Comparison of ENCODE assay signal across 8 cellular contexts in genomic region chr3:39405687-39406367, GRCh38. TPM values are rescaled to one million over a fixed set of nuclear protein-coding genes. Genes with fewer than 3 reads are reported as not detected.
A peak's percentile ranks its signal among the peaks of the same experiment; 100 is the strongest.
DNase-seq lines count a peak whose midpoint lies in the region; ATAC-seq and TF ChIP-seq lines count a peak whose summit lies in the region.

No MANE protein-coding gene starts in this region.

- H3K36me3 ChIP-seq in cardiac muscle cell: peaks cover 25% of the 10 kb centered on the region
- peaks cover 34% of the 10 kb centered on the region for H3K36me3 ChIP-seq in brain microvascular endothelial cell (replicated peaks)
- peaks cover 29 to 39% of the 10 kb centered on the region in 2 experiments for H3K36me3 ChIP-seq in mesenchymal stem cell (ENCODE audit: control insufficient read depth in 1 of 2, insufficient read depth in 2 of 2, low read depth in 1 of 2, low read length in 2 of 2)
- H3K36me3 ChIP-seq in upper lobe of left lung: peaks cover under 1 to 32% (median 16%) of the 10 kb centered on the region in 4 donors

- intact Hi-C loops in Right ventricle myocardium inferior (cut with DNase I): loop anchor here (1.0 kb wide), 1 partner anchor 22 kb away; no protein-coding TSS in a partner anchor

- H3K4me3 ChIP-seq in cardiac muscle cell (peak overlapping the region; percentile 54), brain microvascular endothelial cell (ENCODE audit: low read depth, low read length) (peak overlapping the region; percentile 90), mesenchymal stem cell (ENCODE audit: insufficient read depth in 1 of 2, low read depth in 1 of 2, low read length in 2 of 2) (peak overlapping the region; percentile 42 to 96), upper lobe of left lung (peak overlapping the region; percentile 45 to 92 (median 80))

- peak overlapping the region in 1 of 2 experiments; percentile 54 for H3K4ac ChIP-seq in mesenchymal stem cell (ENCODE audit: low read depth in 1 of 2, low read length in 2 of 2)

- H2AK5ac ChIP-seq in mesenchymal stem cell (ENCODE audit: low read length, severe bottlenecking): no peak overlapping the region

- H3K23ac ChIP-seq in mesenchymal stem cell (ENCODE audit: low read length in 2 of 2): no peak overlapping the region

- peak overlapping the region; percentile 81 to 92 for H3K18ac ChIP-seq in mesenchymal stem cell (ENCODE audit: low read depth in 1 of 2, low read length in 2 of 2)

- H3K79me1 ChIP-seq in mesenchymal stem cell (replicated peaks; ENCODE audit: low read length, poor library complexity, severe bottlenecking): peaks cover 9% of the 10 kb centered on the region

- H3K9me3 ChIP-seq in cardiac muscle cell (ENCODE audit: low read depth): no peaks in the 10 kb centered on the region
- H3K9me3 ChIP-seq in mesenchymal stem cell (ENCODE audit: control insufficient read depth, low read length): no peaks in the 10 kb centered on the region
- H3K9me3 ChIP-seq in upper lobe of left lung: no peaks in the 10 kb centered on the region

- H2BK15ac ChIP-seq in mesenchymal stem cell (ENCODE audit: low read depth, poor library complexity, severe bottlenecking): no peak overlapping the region

- no peak overlapping the region for H2BK12ac ChIP-seq in mesenchymal stem cell (ENCODE audit: low read length in 2 of 2)

- H3K9ac ChIP-seq in mesenchymal stem cell (ENCODE audit: low read length): peak overlapping the region; percentile 99

- no peak overlapping the region for H4K91ac ChIP-seq in mesenchymal stem cell (ENCODE audit: low read length)

- H2BK5ac ChIP-seq in mesenchymal stem cell (ENCODE audit: low read depth, low read length, poor library complexity, severe bottlenecking): no peak overlapping the region

- H3K4me2 ChIP-seq in mesenchymal stem cell (ENCODE audit: low read length, poor library complexity, severe bottlenecking): peak overlapping the region; percentile 52

- peaks cover 6% of the 10 kb centered on the region for H3K4me1 ChIP-seq in cardiac muscle cell (ENCODE audit: low read depth)
- H3K4me1 ChIP-seq in mesenchymal stem cell (ENCODE audit: control insufficient read depth, insufficient read depth, low read depth, low read length): peaks cover 11% of the 10 kb centered on the region
- peaks cover 21 to 38% (median 24%) of the 10 kb centered on the region in 4 donors for H3K4me1 ChIP-seq in upper lobe of left lung

- H2AFZ ChIP-seq in mesenchymal stem cell (ENCODE audit: low read depth, low read length): peak overlapping the region; percentile 66

- peak overlapping the region; percentile 94 for H4K8ac ChIP-seq in mesenchymal stem cell (ENCODE audit: low read length)

- no peak for TF ChIP-seq CTCF in cardiac muscle cell (IDR thresholded peaks at IDR 0.05; ENCODE audit: low read depth, low read length)
- TF ChIP-seq CTCF in brain microvascular endothelial cell (IDR thresholded peaks at IDR 0.05; ENCODE audit: low read depth, low read length, missing control alignments): no peak
- TF ChIP-seq CTCF in upper lobe of left lung (IDR thresholded peaks at IDR 0.05): no peak

- no peak for TF ChIP-seq POLR2A in upper lobe of left lung (IDR thresholded peaks at IDR 0.05)

- H3K27me3 ChIP-seq in cardiac muscle cell: no peaks in the 10 kb centered on the region
- no peaks in the 10 kb centered on the region for H3K27me3 ChIP-seq in brain microvascular endothelial cell (replicated peaks)
- no peaks in the 10 kb centered on the region for H3K27me3 ChIP-seq in mesenchymal stem cell (ENCODE audit: control insufficient read depth in 1 of 2, insufficient read depth in 1 of 2, low read length in 2 of 2)
- H3K27me3 ChIP-seq in upper lobe of left lung: no peaks in the 10 kb centered on the region

- H2BK120ac ChIP-seq in mesenchymal stem cell (ENCODE audit: low read depth, low read length): no peak overlapping the region

- in situ Hi-C loops in brain microvascular endothelial cell (cut with HindIII; ENCODE audit: low pct_ligation_motif_present, low sequenced_read_pairs): no loop called here

- H3K27ac ChIP-seq in cardiac muscle cell: peak overlapping the region; percentile 69
- H3K27ac ChIP-seq in brain microvascular endothelial cell: peak overlapping the region; percentile 72
- H3K27ac ChIP-seq in mesenchymal stem cell (ENCODE audit: low read length, poor library complexity, severe bottlenecking): peak overlapping the region; percentile 75
- H3K27ac ChIP-seq in upper lobe of left lung: peak overlapping the region; percentile 84 to 87 (median 84)

- no peak for ATAC-seq in Right ventricle myocardium inferior
- ATAC-seq in upper lobe of left lung (ENCODE audit: low FRiP score in 2 of 2): no peak
- ATAC-seq in HG03108 (IDR thresholded peaks at IDR 0.05; ENCODE audit: unreplicated experiment): no peak

- TF ChIP-seq EP300 in upper lobe of left lung (IDR thresholded peaks at IDR 0.05): no peak

- WGBS in mesenchymal stem cell: 83% methylated on average over 7 of the region's 13 CpGs
- 73 to 79% methylated on average over 13 of the region's 13 CpGs for WGBS in upper lobe of left lung, 2 donors

- no peak overlapping the region for H3K14ac ChIP-seq in mesenchymal stem cell (ENCODE audit: low read length in 2 of 2)

- DNase-seq in cardiac muscle cell (ENCODE audit: low read depth in 1 of 2, low spot score in 1 of 2): no peak
- no peak for DNase-seq in Right ventricle myocardium inferior (ENCODE audit: missing footprints)
- DNase-seq in brain microvascular endothelial cell: no peak
- no peak for DNase-seq in mesenchymal stem cell
- DNase-seq in upper lobe of left lung: no peak
- no peak for DNase-seq in CD1c-positive myeloid dendritic cell (ENCODE audit: extremely low spot score)
- no peak for DNase-seq in GOT3 (lab: John Stamatoyannopoulos, UW)

RNA-seq across cellular contexts. Expression of gene RPSA, which starts 0.7 kb away (rescaled TPM):
- total RNA-seq in cardiac muscle cell (1,073 and 1,090 TPM in 2 replicates), Right ventricle myocardium inferior (472 TPM), upper lobe of left lung (100 to 1,000 TPM; 317 to 921 (median 709) TPM)
- polyA plus RNA-seq in cardiac muscle cell: 329 and 344 TPM in 2 replicates
- 1,855 TPM for polyA plus RNA-seq in mesenchymal stem cell (2013, experiment 1 of 2)
- polyA plus RNA-seq in mesenchymal stem cell (2013, experiment 2 of 2): 1,954 TPM

RNA-seq across cellular contexts. Expression of gene SLC25A38, which starts 22.7 kb away (rescaled TPM):
- 29.6 and 31.0 TPM in 2 replicates for total RNA-seq in cardiac muscle cell
- 21.3 and 29.1 TPM in 2 replicates for polyA plus RNA-seq in cardiac muscle cell
- 14.7 TPM for total RNA-seq in Right ventricle myocardium inferior
- 29.8 TPM for polyA plus RNA-seq in mesenchymal stem cell (2013, experiment 1 of 2)
- polyA plus RNA-seq in mesenchymal stem cell (2013, experiment 2 of 2): 29.6 TPM
- 10 to 100 TPM; 17.5 to 36.5 (median 30.2) TPM for total RNA-seq in upper lobe of left lung
